In genomic region chr17:65228734-65229390, GRCh38 we compare ENCODE assay signal across 10 cellular contexts.
DNase-seq lines count a peak whose midpoint lies in the region; ATAC-seq and TF ChIP-seq lines count a peak whose summit lies in the region.
"Had no signal": no experiment of that assay in that cellular context is flagged by ENCODE, and none has a peak within 500 bp of the region (broad histone marks: within the 10 kb centered on the region; RNA-seq: fewer than 3 reads in every experiment).

No MANE protein-coding gene starts in this region.

- peak overlapping the region; percentile 49 for H3K4me2 ChIP-seq in osteoblast (ENCODE audit: insufficient read depth, low read length)

- H3K27ac ChIP-seq in osteoblast (ENCODE audit: low read depth, low read length): no peak overlapping the region
- H3K27ac ChIP-seq: neutrophil, SJSA1 had no signal

- peak overlapping the region; percentile 72 for H3K27ac Mint-ChIP-seq in activated naive CD4-positive, alpha-beta T cell treated with anti-CD3 and anti-CD28 coated beads, Interleukin-2, amount 10 ng/mL, durations not matched to agents 7 days and 5 days

- H3K79me2 ChIP-seq in osteoblast (ENCODE audit: insufficient read depth, low read length): no peaks in the 10 kb centered on the region

- intact Hi-C loops in posterior cingulate gyrus (cut with DNase I): no loop called here

- peaks cover 23% of the 10 kb centered on the region for H3K27me3 ChIP-seq in osteoblast (ENCODE audit: insufficient read depth, low read length)

- peaks cover 16% of the 10 kb centered on the region for H3K4me1 ChIP-seq in osteoblast (ENCODE audit: insufficient read depth, low read length)

- DNase-seq in NCI-H82 (lab: John Stamatoyannopoulos, UW) (peak; percentile 91), osteoblast (ENCODE audit: insufficient read length, low spot score, missing footprints) (peak; percentile 84), posterior cingulate gyrus (no peak), hippocampal formation (lab: John Stamatoyannopoulos, UW) (no peak)
- peak; percentile 50 for DNase-seq in activated naive CD4-positive, alpha-beta T cell treated with anti-CD3 and anti-CD28 coated beads, Interleukin-2, amount 10 ng/mL, durations not matched to agents 7 days and 5 days
- DNase-seq in effector CD8-positive, alpha-beta T cell (lab: John Stamatoyannopoulos, UW): no peak

- CTCF ChIA-PET in activated naive CD4-positive, alpha-beta T cell treated with anti-CD3 and anti-CD28 coated beads, Interleukin-2, amount 10 ng/mL, durations not matched to agents 7 days and 5 days (lab: Charles Lee): interaction anchor here (1.0 to 2.4 kb wide), 3 partner anchors 10 to 328 kb away, joined by 3 to 7 read pairs (median 3); no protein-coding TSS in a partner anchor

- H3K4me3 Mint-ChIP-seq in activated naive CD4-positive, alpha-beta T cell treated with anti-CD3 and anti-CD28 coated beads, Interleukin-2, amount 10 ng/mL, durations not matched to agents 7 days and 5 days: peak overlapping the region; percentile 16

- H3K4me1 Mint-ChIP-seq in activated naive CD4-positive, alpha-beta T cell treated with anti-CD3 and anti-CD28 coated beads, Interleukin-2, amount 10 ng/mL, durations not matched to agents 7 days and 5 days: peaks cover 33% of the 10 kb centered on the region

- no peak for TF ChIP-seq CTCF in osteoblast (IDR thresholded peaks at IDR 0.05; ENCODE audit: extremely low read depth, low read depth, low read length)

- H2AFZ ChIP-seq in osteoblast (ENCODE audit: low read length): no peak overlapping the region

- no peaks in the 10 kb centered on the region for H4K20me1 ChIP-seq in osteoblast (ENCODE audit: insufficient read depth, low read length)

- peaks cover 54% of the 10 kb centered on the region for H3K27me3 Mint-ChIP-seq in activated naive CD4-positive, alpha-beta T cell treated with anti-CD3 and anti-CD28 coated beads, Interleukin-2, amount 10 ng/mL, durations not matched to agents 7 days and 5 days

- no peaks in the 10 kb centered on the region for H3K36me3 Mint-ChIP-seq in activated naive CD4-positive, alpha-beta T cell treated with anti-CD3 and anti-CD28 coated beads, Interleukin-2, amount 10 ng/mL, durations not matched to agents 7 days and 5 days

- peak; percentile 61 for ATAC-seq in GM18520 (IDR thresholded peaks at IDR 0.05; ENCODE audit: unreplicated experiment)
- ATAC-seq in HG02884 (IDR thresholded peaks at IDR 0.05; ENCODE audit: unreplicated experiment): peak; percentile 56

- no peaks in the 10 kb centered on the region for H3K36me3 ChIP-seq in osteoblast (ENCODE audit: insufficient read depth, low read length)
- H3K36me3 ChIP-seq: neutrophil, SJSA1 had no signal

- no peak overlapping the region for H3K4me3 ChIP-seq in osteoblast (ENCODE audit: insufficient read depth, low read length)
- H3K4me3 ChIP-seq: SJSA1 had no signal

- H3K9me3 Mint-ChIP-seq in activated naive CD4-positive, alpha-beta T cell treated with anti-CD3 and anti-CD28 coated beads, Interleukin-2, amount 10 ng/mL, durations not matched to agents 7 days and 5 days: no peaks in the 10 kb centered on the region

- no peaks in the 10 kb centered on the region for H3K9me3 ChIP-seq in osteoblast (ENCODE audit: low read depth, low read length)
- H3K9me3 ChIP-seq: neutrophil, SJSA1 had no signal

Comparison
In these comparisons a context has a peak if more than half of its experiments do, and no peak if none do; other contexts are left out.
1. DNase-seq: peak in NCI-H82 (single experiment), activated naive CD4-positive, alpha-beta T cell treated with anti-CD3 and anti-CD28 coated beads, Interleukin-2, amount 10 ng/mL, durations not matched to agents 7 days and 5 days (single experiment) and osteoblast (single experiment); none in effector CD8-positive, alpha-beta T cell (single experiment), posterior cingulate gyrus (0 of 10) and hippocampal formation (0 of 2).